ENCODE assay signal across 1 cellular context in genomic region chrX:154348114-154348531, GRCh38.
A peak's percentile ranks its signal among the peaks of the same experiment; 100 is the strongest.
TF ChIP-seq lines count a peak whose summit lies in the region.

No MANE protein-coding gene starts in this region.

TF ChIP-seq in HEK293, 187 proteins besides CTCF, POLR2A, EP300 and RAD21 (continued from another document):
- no peak for TF ChIP-seq ZNF785 (tag by site-specific recombination; IDR thresholded peaks at IDR 0.05)
- no peak for TF ChIP-seq ZNF701 (tag by site-specific recombination; IDR thresholded peaks at IDR 0.05)
- no peak for TF ChIP-seq ZNF202 (tag by site-specific recombination; IDR thresholded peaks at IDR 0.05; ENCODE audit: borderline replicate concordance)
- no peak for TF ChIP-seq ZBTB1 (tag by site-specific recombination; IDR thresholded peaks at IDR 0.05)
- TF ChIP-seq, protein P1, sequence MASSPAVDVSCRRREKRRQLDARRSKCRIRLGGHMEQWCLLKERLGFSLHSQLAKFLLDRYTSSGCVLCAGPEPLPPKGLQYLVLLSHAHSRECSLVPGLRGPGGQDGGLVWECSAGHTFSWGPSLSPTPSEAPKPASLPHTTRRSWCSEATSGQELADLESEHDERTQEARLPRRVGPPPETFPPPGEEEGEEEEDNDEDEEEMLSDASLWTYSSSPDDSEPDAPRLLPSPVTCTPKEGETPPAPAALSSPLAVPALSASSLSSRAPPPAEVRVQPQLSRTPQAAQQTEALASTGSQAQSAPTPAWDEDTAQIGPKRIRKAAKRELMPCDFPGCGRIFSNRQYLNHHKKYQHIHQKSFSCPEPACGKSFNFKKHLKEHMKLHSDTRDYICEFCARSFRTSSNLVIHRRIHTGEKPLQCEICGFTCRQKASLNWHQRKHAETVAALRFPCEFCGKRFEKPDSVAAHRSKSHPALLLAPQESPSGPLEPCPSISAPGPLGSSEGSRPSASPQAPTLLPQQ (tag by site-specific recombination; IDR thresholded peaks at IDR 0.05), result no peak
- TF ChIP-seq KLF8 (tag by site-specific recombination; IDR thresholded peaks at IDR 0.05), result peak; percentile 44; the same call in 1 of the 2 replicates
- TF ChIP-seq KLF9 (tag by site-specific recombination; IDR thresholded peaks at IDR 0.05; ENCODE audit: low read depth), result no peak
- no peak for TF ChIP-seq ZNF221 (tag by site-specific recombination; IDR thresholded peaks at IDR 0.05; ENCODE audit: borderline replicate concordance)
- no peak for TF ChIP-seq ZNF626 (tag by site-specific recombination; IDR thresholded peaks at IDR 0.05)
- TF ChIP-seq ZNF248 (tag by site-specific recombination; IDR thresholded peaks at IDR 0.05), result no peak
- TF ChIP-seq ZFP37 (tag by site-specific recombination; IDR thresholded peaks at IDR 0.05), result no peak
- TF ChIP-seq HOXC10 (CRISPR knock-in tag; IDR thresholded peaks at IDR 0.05), result no peak
- no peak for TF ChIP-seq YY1 (tag by site-specific recombination; IDR thresholded peaks at IDR 0.05)
- no peak for TF ChIP-seq ZNF654 (tag by site-specific recombination; IDR thresholded peaks at IDR 0.05; ENCODE audit: low read depth)
- TF ChIP-seq, protein P2, sequence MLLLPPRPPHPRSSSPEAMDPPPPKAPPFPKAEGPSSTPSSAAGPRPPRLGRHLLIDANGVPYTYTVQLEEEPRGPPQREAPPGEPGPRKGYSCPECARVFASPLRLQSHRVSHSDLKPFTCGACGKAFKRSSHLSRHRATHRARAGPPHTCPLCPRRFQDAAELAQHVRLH (tag by site-specific recombination; IDR thresholded peaks at IDR 0.05), result peak; percentile 71
- TF ChIP-seq ZNF585B (tag by site-specific recombination; IDR thresholded peaks at IDR 0.05), result no peak
- TF ChIP-seq, protein P3, sequence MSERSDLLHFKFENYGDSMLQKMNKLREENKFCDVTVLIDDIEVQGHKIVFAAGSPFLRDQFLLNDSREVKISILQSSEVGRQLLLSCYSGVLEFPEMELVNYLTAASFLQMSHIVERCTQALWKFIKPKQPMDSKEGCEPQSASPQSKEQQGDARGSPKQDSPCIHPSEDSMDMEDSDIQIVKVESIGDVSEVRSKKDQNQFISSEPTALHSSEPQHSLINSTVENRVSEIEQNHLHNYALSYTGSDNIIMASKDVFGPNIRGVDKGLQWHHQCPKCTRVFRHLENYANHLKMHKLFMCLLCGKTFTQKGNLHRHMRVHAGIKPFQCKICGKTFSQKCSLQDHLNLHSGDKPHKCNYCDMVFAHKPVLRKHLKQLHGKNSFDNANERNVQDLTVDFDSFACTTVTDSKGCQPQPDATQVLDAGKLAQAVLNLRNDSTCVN (tag by site-specific recombination; optimal IDR thresholded peaks at IDR 0.05), result no peak
- TF ChIP-seq MYNN (tag by site-specific recombination; IDR thresholded peaks at IDR 0.05; ENCODE audit: borderline replicate concordance), result no peak
- TF ChIP-seq ZBTB7A (tag by site-specific recombination; IDR thresholded peaks at IDR 0.05; ENCODE audit: low read depth), result no peak
- no peak for TF ChIP-seq ZBTB21 (tag by site-specific recombination; IDR thresholded peaks at IDR 0.05)
- TF ChIP-seq ZNF558 (tag by site-specific recombination; IDR thresholded peaks at IDR 0.05), result no peak
- TF ChIP-seq ZNF571 (tag by site-specific recombination; IDR thresholded peaks at IDR 0.05), result no peak
- TF ChIP-seq, protein P4, sequence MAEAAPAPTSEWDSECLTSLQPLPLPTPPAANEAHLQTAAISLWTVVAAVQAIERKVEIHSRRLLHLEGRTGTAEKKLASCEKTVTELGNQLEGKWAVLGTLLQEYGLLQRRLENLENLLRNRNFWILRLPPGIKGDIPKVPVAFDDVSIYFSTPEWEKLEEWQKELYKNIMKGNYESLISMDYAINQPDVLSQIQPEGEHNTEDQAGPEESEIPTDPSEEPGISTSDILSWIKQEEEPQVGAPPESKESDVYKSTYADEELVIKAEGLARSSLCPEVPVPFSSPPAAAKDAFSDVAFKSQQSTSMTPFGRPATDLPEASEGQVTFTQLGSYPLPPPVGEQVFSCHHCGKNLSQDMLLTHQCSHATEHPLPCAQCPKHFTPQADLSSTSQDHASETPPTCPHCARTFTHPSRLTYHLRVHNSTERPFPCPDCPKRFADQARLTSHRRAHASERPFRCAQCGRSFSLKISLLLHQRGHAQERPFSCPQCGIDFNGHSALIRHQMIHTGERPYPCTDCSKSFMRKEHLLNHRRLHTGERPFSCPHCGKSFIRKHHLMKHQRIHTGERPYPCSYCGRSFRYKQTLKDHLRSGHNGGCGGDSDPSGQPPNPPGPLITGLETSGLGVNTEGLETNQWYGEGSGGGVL (tag by site-specific recombination; IDR thresholded peaks at IDR 0.05), result no peak
- no peak for TF ChIP-seq SP2 (tag by site-specific recombination; IDR thresholded peaks at IDR 0.05)
- TF ChIP-seq ZSCAN18 (tag by site-specific recombination; IDR thresholded peaks at IDR 0.05), result no peak
- TF ChIP-seq ZBTB10 (tag by site-specific recombination; IDR thresholded peaks at IDR 0.05), result no peak
- no peak for TF ChIP-seq ZNF623 (tag by site-specific recombination; IDR thresholded peaks at IDR 0.05)
- no peak for TF ChIP-seq ZNF157 (tag by site-specific recombination; IDR thresholded peaks at IDR 0.05)
- TF ChIP-seq KLF1 (tag by site-specific recombination; IDR thresholded peaks at IDR 0.05), result peak; percentile 63
- no peak for TF ChIP-seq ZNF596 (tag by site-specific recombination; IDR thresholded peaks at IDR 0.05)
- TF ChIP-seq ZNF621 (tag by site-specific recombination; IDR thresholded peaks at IDR 0.05), result no peak
- TF ChIP-seq, protein P5, sequence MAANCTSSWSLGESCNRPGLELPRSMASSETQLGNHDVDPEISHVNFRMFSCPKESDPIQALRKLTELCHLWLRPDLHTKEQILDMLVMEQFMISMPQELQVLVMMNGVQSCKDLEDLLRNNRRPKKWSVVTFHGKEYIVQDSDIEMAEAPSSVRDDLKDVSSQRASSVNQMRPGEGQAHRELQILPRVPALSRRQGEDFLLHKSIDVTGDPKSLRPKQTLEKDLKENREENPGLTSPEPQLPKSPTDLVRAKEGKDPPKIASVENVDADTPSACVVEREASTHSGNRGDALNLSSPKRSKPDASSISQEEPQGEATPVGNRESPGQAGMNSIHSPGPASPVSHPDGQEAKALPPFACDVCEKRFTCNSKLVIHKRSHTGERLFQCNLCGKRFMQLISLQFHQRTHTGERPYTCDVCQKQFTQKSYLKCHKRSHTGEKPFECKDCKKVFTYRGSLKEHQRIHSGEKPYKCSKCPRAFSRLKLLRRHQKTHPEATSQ (tag by site-specific recombination; IDR thresholded peaks at IDR 0.05), result no peak
- TF ChIP-seq OVOL3 (tag by site-specific recombination; IDR thresholded peaks at IDR 0.05), result no peak
- TF ChIP-seq GLIS1 (tag by site-specific recombination; IDR thresholded peaks at IDR 0.05), result peak; percentile 8; the same call in 1 of the 2 replicates
- TF ChIP-seq, protein P6, sequence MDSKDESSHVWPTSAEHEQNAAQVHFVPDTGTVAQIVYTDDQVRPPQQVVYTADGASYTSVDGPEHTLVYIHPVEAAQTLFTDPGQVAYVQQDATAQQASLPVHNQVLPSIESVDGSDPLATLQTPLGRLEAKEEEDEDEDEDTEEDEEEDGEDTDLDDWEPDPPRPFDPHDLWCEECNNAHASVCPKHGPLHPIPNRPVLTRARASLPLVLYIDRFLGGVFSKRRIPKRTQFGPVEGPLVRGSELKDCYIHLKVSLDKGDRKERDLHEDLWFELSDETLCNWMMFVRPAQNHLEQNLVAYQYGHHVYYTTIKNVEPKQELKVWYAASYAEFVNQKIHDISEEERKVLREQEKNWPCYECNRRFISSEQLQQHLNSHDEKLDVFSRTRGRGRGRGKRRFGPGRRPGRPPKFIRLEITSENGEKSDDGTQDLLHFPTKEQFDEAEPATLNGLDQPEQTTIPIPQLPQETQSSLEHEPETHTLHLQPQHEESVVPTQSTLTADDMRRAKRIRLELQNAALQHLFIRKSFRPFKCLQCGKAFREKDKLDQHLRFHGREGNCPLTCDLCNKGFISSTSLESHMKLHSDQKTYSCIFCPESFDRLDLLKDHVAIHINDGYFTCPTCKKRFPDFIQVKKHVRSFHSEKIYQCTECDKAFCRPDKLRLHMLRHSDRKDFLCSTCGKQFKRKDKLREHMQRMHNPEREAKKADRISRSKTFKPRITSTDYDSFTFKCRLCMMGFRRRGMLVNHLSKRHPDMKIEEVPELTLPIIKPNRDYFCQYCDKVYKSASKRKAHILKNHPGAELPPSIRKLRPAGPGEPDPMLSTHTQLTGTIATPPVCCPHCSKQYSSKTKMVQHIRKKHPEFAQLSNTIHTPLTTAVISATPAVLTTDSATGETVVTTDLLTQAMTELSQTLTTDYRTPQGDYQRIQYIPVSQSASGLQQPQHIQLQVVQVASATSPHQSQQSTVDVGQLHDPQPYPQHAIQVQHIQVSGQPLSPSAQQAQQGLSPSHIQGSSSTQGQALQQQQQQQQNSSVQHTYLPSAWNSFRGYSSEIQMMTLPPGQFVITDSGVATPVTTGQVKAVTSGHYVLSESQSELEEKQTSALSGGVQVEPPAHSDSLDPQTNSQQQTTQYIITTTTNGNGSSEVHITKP (tag by site-specific recombination; IDR thresholded peaks at IDR 0.05), result peak; percentile 49; the same call in 1 of the 2 replicates
- no peak for TF ChIP-seq ZNF133 (tag by site-specific recombination; IDR thresholded peaks at IDR 0.05)
- no peak for TF ChIP-seq ZNF391 (tag by site-specific recombination; IDR thresholded peaks at IDR 0.05; ENCODE audit: borderline replicate concordance, low read depth)
- TF ChIP-seq, protein P7, sequence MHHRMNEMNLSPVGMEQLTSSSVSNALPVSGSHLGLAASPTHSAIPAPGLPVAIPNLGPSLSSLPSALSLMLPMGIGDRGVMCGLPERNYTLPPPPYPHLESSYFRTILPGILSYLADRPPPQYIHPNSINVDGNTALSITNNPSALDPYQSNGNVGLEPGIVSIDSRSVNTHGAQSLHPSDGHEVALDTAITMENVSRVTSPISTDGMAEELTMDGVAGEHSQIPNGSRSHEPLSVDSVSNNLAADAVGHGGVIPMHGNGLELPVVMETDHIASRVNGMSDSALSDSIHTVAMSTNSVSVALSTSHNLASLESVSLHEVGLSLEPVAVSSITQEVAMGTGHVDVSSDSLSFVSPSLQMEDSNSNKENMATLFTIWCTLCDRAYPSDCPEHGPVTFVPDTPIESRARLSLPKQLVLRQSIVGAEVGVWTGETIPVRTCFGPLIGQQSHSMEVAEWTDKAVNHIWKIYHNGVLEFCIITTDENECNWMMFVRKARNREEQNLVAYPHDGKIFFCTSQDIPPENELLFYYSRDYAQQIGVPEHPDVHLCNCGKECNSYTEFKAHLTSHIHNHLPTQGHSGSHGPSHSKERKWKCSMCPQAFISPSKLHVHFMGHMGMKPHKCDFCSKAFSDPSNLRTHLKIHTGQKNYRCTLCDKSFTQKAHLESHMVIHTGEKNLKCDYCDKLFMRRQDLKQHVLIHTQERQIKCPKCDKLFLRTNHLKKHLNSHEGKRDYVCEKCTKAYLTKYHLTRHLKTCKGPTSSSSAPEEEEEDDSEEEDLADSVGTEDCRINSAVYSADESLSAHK (tag by site-specific recombination; IDR thresholded peaks at IDR 0.05), result no peak
- TF ChIP-seq, protein P8, sequence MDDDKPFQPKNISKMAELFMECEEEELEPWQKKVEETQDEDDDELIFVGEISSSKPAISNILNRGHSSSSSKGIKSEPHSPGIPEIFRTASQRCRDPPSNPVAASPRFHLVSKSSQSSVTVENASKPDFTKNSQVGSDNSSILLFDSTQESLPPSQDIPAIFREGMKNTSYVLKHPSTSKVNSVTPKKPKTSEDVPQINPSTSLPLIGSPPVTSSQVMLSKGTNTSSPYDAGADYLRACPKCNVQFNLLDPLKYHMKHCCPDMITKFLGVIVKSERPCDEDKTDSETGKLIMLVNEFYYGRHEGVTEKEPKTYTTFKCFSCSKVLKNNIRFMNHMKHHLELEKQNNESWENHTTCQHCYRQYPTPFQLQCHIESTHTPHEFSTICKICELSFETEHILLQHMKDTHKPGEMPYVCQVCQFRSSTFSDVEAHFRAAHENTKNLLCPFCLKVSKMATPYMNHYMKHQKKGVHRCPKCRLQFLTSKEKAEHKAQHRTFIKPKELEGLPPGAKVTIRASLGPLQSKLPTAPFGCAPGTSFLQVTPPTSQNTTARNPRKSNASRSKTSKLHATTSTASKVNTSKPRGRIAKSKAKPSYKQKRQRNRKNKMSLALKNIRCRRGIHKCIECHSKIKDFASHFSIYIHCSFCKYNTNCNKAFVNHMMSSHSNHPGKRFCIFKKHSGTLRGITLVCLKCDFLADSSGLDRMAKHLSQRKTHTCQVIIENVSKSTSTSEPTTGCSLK (tag by site-specific recombination; IDR thresholded peaks at IDR 0.05), result no peak
- no peak for TF ChIP-seq ZNF146 (tag by site-specific recombination; IDR thresholded peaks at IDR 0.05)
- TF ChIP-seq ZEB2 (tag by site-specific recombination; IDR thresholded peaks at IDR 0.05), result no peak
